ENCODE assay signal across 1 cellular context in the genomic region with DNA sequence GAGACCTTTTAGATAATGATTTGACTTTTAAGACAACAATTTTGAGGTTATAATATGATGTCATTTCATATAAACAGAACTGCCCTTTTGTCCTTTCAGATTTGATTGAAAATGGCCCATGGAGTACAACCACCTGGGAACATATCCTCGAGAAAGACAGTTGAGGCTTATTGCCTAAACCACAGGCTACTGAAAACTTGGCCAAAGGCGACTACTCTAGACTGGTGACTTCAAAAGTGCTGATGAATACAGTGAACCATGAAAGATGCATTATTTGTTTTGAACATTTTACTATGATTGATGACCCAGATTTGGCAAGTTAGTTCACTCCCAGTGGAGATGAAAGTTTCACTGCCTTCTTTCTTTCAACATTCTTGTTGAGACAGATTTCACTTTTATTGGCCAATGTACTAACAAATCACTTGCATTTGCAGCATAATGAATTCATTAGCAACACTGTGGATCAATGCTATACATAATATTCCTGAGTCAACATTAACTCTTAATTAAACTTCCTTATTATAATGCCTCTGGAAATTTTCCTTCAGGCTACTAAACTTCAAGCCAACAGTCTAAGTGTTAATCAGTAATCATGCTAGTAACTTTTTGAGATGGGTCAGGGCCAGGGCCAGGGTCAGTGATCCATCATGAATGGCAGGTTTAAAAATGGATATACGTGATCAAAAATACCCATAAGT.
TF ChIP-seq lines count a peak whose summit lies in the region.

No MANE protein-coding gene starts in this region.

TF ChIP-seq in HepG2, 621 proteins besides CTCF, POLR2A, EP300 and RAD21 (continued from another document and continues in another):
- TF ChIP-seq SYNCRIP (IDR thresholded peaks at IDR 0.05; ENCODE audit: insufficient read depth, low read depth, low read length) (no peak), NFE2L1 (CRISPR knock-in tag; IDR thresholded peaks at IDR 0.05; ENCODE audit: borderline replicate concordance) (no peak), SNAI1 (CRISPR knock-in tag; IDR thresholded peaks at IDR 0.05; ENCODE audit: borderline replicate concordance) (0 out of 2 replicates have a peak, but pooled peaks have one; percentile 44), NFKBIZ (CRISPR knock-in tag; IDR thresholded peaks at IDR 0.05) (no peak), MEF2D (CRISPR knock-in tag; IDR thresholded peaks at IDR 0.05) (peak; percentile 99), IRX3 (CRISPR knock-in tag; IDR thresholded peaks at IDR 0.05; ENCODE audit: borderline replicate concordance, low read depth) (no peak), NFE2 (CRISPR knock-in tag; IDR thresholded peaks at IDR 0.05) (no peak), KDM5B (CRISPR knock-in tag; IDR thresholded peaks at IDR 0.05; ENCODE audit: borderline replicate concordance) (no peak), TOPORS (CRISPR knock-in tag; IDR thresholded peaks at IDR 0.05) (no peak), MIXL1 (CRISPR knock-in tag; IDR thresholded peaks at IDR 0.05) (peak; percentile 36; the same call in 1 of the 2 replicates), NFIC (IDR thresholded peaks at IDR 0.05; ENCODE audit: low read length) (peak; percentile 69; the same call in 1 of the 2 replicates), PTBP1 (IDR thresholded peaks at IDR 0.05; ENCODE audit: low read depth, low read length, poor library complexity, severe bottlenecking) (no peak), TBX3 (IDR thresholded peaks at IDR 0.05; ENCODE audit: borderline replicate concordance) (peak; percentile 62), MYC (CRISPR knock-in tag; IDR thresholded peaks at IDR 0.05; ENCODE audit: borderline replicate concordance) (no peak), MAFK (conservative IDR thresholded peaks at IDR 0.05 in 1 of 2, IDR thresholded peaks at IDR 0.05 in 1 of 2; ENCODE audit: low read length in 2 of 2) (peak; percentile 19 to 46; a peak in 1 of 4 replicates), GATAD2A (CRISPR knock-in tag; IDR thresholded peaks at IDR 0.05) (peak; percentile 46), CEBPB (IDR thresholded peaks at IDR 0.05; ENCODE audit: borderline replicate concordance, low read depth, low read length) (peak; percentile 69; the same call in 1 of the 2 replicates), KLF13 (CRISPR knock-in tag; IDR thresholded peaks at IDR 0.05) (no peak), ZKSCAN5 (CRISPR knock-in tag; IDR thresholded peaks at IDR 0.05) (no peak), ZNF644 (CRISPR knock-in tag; IDR thresholded peaks at IDR 0.05; ENCODE audit: low read depth) (peak; percentile 35; the same call in 1 of the 2 replicates), YY1 (IDR thresholded peaks at IDR 0.05; ENCODE audit: insufficient read depth, insufficient replicate concordance, low read depth, low read length) (no peak), KDM5A (IDR thresholded peaks at IDR 0.05; ENCODE audit: borderline replicate concordance, low read length) (no peak), ZFYVE20 (CRISPR knock-in tag; IDR thresholded peaks at IDR 0.05; ENCODE audit: borderline replicate concordance, low read depth) (no peak), TCF12 (IDR thresholded peaks at IDR 0.05) (no peak), TCF12 (CRISPR knock-in tag; IDR thresholded peaks at IDR 0.05) (no peak), ZNF468 (CRISPR knock-in tag; IDR thresholded peaks at IDR 0.05) (no peak), ZNF207 (IDR thresholded peaks at IDR 0.05; ENCODE audit: borderline replicate concordance) (no peak), DMAP1 (CRISPR knock-in tag; IDR thresholded peaks at IDR 0.05) (no peak)
- TF ChIP-seq, protein P1, sequence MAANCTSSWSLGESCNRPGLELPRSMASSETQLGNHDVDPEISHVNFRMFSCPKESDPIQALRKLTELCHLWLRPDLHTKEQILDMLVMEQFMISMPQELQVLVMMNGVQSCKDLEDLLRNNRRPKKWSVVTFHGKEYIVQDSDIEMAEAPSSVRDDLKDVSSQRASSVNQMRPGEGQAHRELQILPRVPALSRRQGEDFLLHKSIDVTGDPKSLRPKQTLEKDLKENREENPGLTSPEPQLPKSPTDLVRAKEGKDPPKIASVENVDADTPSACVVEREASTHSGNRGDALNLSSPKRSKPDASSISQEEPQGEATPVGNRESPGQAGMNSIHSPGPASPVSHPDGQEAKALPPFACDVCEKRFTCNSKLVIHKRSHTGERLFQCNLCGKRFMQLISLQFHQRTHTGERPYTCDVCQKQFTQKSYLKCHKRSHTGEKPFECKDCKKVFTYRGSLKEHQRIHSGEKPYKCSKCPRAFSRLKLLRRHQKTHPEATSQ (CRISPR knock-in tag; IDR thresholded peaks at IDR 0.05; ENCODE audit: borderline replicate concordance): no peak
- TF ChIP-seq, protein P2, sequence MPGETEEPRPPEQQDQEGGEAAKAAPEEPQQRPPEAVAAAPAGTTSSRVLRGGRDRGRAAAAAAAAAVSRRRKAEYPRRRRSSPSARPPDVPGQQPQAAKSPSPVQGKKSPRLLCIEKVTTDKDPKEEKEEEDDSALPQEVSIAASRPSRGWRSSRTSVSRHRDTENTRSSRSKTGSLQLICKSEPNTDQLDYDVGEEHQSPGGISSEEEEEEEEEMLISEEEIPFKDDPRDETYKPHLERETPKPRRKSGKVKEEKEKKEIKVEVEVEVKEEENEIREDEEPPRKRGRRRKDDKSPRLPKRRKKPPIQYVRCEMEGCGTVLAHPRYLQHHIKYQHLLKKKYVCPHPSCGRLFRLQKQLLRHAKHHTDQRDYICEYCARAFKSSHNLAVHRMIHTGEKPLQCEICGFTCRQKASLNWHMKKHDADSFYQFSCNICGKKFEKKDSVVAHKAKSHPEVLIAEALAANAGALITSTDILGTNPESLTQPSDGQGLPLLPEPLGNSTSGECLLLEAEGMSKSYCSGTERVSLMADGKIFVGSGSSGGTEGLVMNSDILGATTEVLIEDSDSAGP (CRISPR knock-in tag; IDR thresholded peaks at IDR 0.05; ENCODE audit: borderline replicate concordance): no peak
- TF ChIP-seq, protein P3, sequence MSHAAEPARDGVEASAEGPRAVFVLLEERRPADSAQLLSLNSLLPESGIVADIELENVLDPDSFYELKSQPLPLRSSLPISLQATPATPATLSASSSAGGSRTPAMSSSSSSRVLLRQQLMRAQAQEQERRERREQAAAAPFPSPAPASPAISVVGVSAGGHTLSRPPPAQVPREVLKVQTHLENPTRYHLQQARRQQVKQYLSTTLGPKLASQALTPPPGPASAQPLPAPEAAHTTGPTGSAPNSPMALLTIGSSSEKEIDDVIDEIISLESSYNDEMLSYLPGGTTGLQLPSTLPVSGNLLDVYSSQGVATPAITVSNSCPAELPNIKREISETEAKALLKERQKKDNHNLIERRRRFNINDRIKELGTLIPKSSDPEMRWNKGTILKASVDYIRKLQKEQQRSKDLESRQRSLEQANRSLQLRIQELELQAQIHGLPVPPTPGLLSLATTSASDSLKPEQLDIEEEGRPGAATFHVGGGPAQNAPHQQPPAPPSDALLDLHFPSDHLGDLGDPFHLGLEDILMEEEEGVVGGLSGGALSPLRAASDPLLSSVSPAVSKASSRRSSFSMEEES (CRISPR knock-in tag; IDR thresholded peaks at IDR 0.05): 0 out of 2 replicates have a peak, but pooled peaks have one; percentile 11
- TF ChIP-seq, protein P4, sequence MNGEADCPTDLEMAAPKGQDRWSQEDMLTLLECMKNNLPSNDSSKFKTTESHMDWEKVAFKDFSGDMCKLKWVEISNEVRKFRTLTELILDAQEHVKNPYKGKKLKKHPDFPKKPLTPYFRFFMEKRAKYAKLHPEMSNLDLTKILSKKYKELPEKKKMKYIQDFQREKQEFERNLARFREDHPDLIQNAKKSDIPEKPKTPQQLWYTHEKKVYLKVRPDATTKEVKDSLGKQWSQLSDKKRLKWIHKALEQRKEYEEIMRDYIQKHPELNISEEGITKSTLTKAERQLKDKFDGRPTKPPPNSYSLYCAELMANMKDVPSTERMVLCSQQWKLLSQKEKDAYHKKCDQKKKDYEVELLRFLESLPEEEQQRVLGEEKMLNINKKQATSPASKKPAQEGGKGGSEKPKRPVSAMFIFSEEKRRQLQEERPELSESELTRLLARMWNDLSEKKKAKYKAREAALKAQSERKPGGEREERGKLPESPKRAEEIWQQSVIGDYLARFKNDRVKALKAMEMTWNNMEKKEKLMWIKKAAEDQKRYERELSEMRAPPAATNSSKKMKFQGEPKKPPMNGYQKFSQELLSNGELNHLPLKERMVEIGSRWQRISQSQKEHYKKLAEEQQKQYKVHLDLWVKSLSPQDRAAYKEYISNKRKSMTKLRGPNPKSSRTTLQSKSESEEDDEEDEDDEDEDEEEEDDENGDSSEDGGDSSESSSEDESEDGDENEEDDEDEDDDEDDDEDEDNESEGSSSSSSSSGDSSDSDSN (CRISPR knock-in tag; IDR thresholded peaks at IDR 0.05): no peak
- TF ChIP-seq, protein P5, sequence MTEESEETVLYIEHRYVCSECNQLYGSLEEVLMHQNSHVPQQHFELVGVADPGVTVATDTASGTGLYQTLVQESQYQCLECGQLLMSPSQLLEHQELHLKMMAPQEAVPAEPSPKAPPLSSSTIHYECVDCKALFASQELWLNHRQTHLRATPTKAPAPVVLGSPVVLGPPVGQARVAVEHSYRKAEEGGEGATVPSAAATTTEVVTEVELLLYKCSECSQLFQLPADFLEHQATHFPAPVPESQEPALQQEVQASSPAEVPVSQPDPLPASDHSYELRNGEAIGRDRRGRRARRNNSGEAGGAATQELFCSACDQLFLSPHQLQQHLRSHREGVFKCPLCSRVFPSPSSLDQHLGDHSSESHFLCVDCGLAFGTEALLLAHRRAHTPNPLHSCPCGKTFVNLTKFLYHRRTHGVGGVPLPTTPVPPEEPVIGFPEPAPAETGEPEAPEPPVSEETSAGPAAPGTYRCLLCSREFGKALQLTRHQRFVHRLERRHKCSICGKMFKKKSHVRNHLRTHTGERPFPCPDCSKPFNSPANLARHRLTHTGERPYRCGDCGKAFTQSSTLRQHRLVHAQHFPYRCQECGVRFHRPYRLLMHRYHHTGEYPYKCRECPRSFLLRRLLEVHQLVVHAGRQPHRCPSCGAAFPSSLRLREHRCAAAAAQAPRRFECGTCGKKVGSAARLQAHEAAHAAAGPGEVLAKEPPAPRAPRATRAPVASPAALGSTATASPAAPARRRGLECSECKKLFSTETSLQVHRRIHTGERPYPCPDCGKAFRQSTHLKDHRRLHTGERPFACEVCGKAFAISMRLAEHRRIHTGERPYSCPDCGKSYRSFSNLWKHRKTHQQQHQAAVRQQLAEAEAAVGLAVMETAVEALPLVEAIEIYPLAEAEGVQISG (CRISPR knock-in tag; IDR thresholded peaks at IDR 0.05): no peak
- TF ChIP-seq, protein P6, sequence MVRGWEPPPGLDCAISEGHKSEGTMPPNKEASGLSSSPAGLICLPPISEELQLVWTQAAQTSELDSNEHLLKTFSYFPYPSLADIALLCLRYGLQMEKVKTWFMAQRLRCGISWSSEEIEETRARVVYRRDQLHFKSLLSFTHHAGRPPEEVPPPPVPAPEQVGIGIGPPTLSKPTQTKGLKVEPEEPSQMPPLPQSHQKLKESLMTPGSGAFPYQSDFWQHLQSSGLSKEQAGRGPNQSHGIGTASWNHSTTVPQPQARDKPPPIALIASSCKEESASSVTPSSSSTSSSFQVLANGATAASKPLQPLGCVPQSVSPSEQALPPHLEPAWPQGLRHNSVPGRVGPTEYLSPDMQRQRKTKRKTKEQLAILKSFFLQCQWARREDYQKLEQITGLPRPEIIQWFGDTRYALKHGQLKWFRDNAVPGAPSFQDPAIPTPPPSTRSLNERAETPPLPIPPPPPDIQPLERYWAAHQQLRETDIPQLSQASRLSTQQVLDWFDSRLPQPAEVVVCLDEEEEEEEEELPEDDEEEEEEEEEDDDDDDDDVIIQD (CRISPR knock-in tag; IDR thresholded peaks at IDR 0.05; ENCODE audit: low read depth): no peak; the same call in 1 of the 2 replicates
- TF ChIP-seq, protein P7, sequence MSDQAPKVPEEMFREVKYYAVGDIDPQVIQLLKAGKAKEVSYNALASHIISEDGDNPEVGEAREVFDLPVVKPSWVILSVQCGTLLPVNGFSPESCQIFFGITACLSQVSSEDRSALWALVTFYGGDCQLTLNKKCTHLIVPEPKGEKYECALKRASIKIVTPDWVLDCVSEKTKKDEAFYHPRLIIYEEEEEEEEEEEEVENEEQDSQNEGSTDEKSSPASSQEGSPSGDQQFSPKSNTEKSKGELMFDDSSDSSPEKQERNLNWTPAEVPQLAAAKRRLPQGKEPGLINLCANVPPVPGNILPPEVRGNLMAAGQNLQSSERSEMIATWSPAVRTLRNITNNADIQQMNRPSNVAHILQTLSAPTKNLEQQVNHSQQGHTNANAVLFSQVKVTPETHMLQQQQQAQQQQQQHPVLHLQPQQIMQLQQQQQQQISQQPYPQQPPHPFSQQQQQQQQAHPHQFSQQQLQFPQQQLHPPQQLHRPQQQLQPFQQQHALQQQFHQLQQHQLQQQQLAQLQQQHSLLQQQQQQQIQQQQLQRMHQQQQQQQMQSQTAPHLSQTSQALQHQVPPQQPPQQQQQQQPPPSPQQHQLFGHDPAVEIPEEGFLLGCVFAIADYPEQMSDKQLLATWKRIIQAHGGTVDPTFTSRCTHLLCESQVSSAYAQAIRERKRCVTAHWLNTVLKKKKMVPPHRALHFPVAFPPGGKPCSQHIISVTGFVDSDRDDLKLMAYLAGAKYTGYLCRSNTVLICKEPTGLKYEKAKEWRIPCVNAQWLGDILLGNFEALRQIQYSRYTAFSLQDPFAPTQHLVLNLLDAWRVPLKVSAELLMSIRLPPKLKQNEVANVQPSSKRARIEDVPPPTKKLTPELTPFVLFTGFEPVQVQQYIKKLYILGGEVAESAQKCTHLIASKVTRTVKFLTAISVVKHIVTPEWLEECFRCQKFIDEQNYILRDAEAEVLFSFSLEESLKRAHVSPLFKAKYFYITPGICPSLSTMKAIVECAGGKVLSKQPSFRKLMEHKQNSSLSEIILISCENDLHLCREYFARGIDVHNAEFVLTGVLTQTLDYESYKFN (CRISPR knock-in tag; conservative IDR thresholded peaks at IDR 0.05): peak; percentile 83
- TF ChIP-seq, protein P8, sequence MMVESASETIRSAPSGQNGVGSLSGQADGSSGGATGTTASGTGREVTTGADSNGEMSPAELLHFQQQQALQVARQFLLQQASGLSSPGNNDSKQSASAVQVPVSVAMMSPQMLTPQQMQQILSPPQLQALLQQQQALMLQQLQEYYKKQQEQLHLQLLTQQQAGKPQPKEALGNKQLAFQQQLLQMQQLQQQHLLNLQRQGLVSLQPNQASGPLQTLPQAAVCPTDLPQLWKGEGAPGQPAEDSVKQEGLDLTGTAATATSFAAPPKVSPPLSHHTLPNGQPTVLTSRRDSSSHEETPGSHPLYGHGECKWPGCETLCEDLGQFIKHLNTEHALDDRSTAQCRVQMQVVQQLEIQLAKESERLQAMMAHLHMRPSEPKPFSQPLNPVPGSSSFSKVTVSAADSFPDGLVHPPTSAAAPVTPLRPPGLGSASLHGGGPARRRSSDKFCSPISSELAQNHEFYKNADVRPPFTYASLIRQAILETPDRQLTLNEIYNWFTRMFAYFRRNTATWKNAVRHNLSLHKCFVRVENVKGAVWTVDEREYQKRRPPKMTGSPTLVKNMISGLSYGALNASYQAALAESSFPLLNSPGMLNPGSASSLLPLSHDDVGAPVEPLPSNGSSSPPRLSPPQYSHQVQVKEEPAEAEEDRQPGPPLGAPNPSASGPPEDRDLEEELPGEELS (CRISPR knock-in tag; IDR thresholded peaks at IDR 0.05): peak; percentile 46; the same call in 1 of the 2 replicates
- TF ChIP-seq, protein P9, sequence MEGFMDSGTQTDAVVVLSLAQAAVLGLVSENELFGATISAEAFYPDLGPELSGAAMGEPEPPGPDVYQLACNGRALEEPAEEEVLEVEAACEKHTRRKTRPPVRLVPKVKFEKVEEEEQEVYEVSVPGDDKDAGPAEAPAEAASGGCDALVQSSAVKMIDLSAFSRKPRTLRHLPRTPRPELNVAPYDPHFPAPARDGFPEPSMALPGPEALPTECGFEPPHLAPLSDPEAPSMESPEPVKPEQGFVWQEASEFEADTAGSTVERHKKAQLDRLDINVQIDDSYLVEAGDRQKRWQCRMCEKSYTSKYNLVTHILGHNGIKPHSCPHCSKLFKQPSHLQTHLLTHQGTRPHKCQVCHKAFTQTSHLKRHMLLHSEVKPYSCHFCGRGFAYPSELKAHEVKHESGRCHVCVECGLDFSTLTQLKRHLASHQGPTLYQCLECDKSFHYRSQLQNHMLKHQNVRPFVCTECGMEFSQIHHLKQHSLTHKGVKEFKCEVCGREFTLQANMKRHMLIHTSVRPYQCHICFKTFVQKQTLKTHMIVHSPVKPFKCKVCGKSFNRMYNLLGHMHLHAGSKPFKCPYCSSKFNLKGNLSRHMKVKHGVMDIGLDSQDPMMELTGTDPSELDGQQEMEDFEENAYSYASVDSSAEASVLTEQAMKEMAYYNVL (CRISPR knock-in tag; IDR thresholded peaks at IDR 0.05; ENCODE audit: borderline replicate concordance): no peak
